ENCODE assay signal across 1 cellular context in genomic region chr9:129093602-129094386, GRCh38.
TF ChIP-seq lines count a peak whose summit lies in the region.

No MANE protein-coding gene starts in this region.

TF ChIP-seq in K562, 482 proteins besides CTCF, POLR2A, EP300 and RAD21:
- peak; percentile 47 for TF ChIP-seq POLR2G (IDR thresholded peaks at IDR 0.05; ENCODE audit: low read depth, low read length)
- TF ChIP-seq FOXM1 (IDR thresholded peaks at IDR 0.05; ENCODE audit: low read depth), result no peak
- TF ChIP-seq FOXM1 (CRISPR knock-in tag; IDR thresholded peaks at IDR 0.05; ENCODE audit: low read depth), result no peak
TF ChIP-seq in K562: peak in this region for 1.
